8 cellular contexts compared by ENCODE assay signal in the genomic region with DNA sequence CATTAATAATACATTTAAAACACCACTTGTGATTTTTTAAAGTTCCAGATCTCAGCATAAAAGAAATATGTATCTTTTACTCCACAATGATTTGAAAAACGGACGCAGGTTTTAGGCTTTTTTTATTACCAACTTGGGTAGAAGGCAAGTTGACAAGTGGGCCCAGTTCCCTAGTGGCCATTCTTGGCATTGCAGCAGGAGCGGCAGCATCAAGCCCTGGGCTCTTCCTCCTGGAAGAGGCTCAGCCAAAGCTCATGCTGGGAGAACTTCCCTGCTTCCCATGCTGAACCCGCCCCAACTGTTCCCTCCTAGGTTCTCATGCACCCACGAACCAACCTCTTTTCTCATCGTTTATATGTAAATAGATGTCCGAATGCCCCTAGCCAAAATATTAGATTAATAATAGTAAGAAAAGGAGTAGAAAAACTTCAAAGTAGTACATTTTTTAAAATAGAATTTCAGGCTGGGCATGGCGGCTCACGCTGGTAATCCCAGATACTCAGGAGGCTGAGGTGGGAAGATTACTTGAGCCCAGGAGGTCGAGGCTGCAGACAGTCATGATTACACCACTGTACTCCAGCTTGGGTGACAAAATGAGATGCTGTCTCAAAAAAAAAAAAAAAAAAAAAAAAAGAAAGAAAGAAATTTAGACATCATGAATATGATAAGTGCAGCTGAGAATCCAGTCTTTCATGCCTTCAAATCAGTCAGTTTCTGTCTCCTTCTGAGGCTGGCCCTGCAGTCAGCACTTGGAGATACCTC. TPM values are rescaled to one million over a fixed set of nuclear protein-coding genes. Genes with fewer than 3 reads are reported as not detected.
DNase-seq lines count a peak whose midpoint lies in the region; ATAC-seq and TF ChIP-seq lines count a peak whose summit lies in the region.

No MANE protein-coding gene starts in this region.

- intact Hi-C loops in Caco-2 (cut with micrococcal nuclease; ENCODE audit: unreplicated experiment): no loop called here

- CTCF ChIA-PET in Caco-2 (lab: Charles Lee): interaction anchor here (0.5 kb wide), 1 partner anchor 99 kb away, joined by 3 read pairs; no protein-coding TSS in a partner anchor

- H3K36me3 ChIP-seq in Caco-2 (ENCODE audit: control insufficient read depth, insufficient read depth, low read length) (no peaks in the 10 kb centered on the region), thoracic aorta (no peaks in the 10 kb centered on the region)

- TF ChIP-seq CTCF in Caco-2 (IDR thresholded peaks at IDR 0.05; ENCODE audit: insufficient read depth in 1 of 2, low read depth in 1 of 2, low read length in 1 of 2, severe bottlenecking in 1 of 2, unreplicated experiment in 1 of 2): peak; percentile 64 to 81
- peak; percentile 41 for TF ChIP-seq CTCF in thoracic aorta (IDR thresholded peaks at IDR 0.05)

- H3K4me3 ChIP-seq in Caco-2 (ENCODE audit: low read depth, low read length) (no peak overlapping the region), thoracic aorta (no peak overlapping the region)

- ATAC-seq in GM21447 (IDR thresholded peaks at IDR 0.05; ENCODE audit: unreplicated experiment) (peak; percentile 7), thoracic aorta (ENCODE audit: insufficient number of reproducible peaks, low FRiP score, low read depth) (no peak), GM18858 (IDR thresholded peaks at IDR 0.05; ENCODE audit: unreplicated experiment) (no peak)
- ATAC-seq in activated naive CD4-positive, alpha-beta T cell treated with anti-CD3 and anti-CD28 coated beads, Interleukin-2, amount 50 U/mL, for 72 hours: no peak

- no peaks in the 10 kb centered on the region for H3K4me1 Mint-ChIP-seq in Caco-2 (ENCODE audit: low read depth, unreplicated experiment)

- no peaks in the 10 kb centered on the region for H3K9me3 ChIP-seq in Caco-2
- H3K9me3 ChIP-seq in thoracic aorta: no peaks in the 10 kb centered on the region

- no peak overlapping the region for H3K4me3 Mint-ChIP-seq in Caco-2 (ENCODE audit: unreplicated experiment)

- H3K27me3 ChIP-seq in Caco-2 (replicated peaks; ENCODE audit: control insufficient read depth, insufficient read depth, low read length) (no peaks in the 10 kb centered on the region), thoracic aorta (replicated peaks; ENCODE audit: insufficient read depth) (no peaks in the 10 kb centered on the region)

- H3K36me3 Mint-ChIP-seq in Caco-2 (ENCODE audit: insufficient read depth, unreplicated experiment): no peaks in the 10 kb centered on the region
- H3K36me3 Mint-ChIP-seq in activated naive CD4-positive, alpha-beta T cell treated with anti-CD3 and anti-CD28 coated beads, Interleukin-2, amount 50 U/mL, for 72 hours: no peaks in the 10 kb centered on the region

- no peaks in the 10 kb centered on the region for H3K4me1 ChIP-seq in Caco-2
- no peaks in the 10 kb centered on the region for H3K4me1 ChIP-seq in thoracic aorta (ENCODE audit: control insufficient read depth in 1 of 2, low read depth in 2 of 2)

- H3K27me3 Mint-ChIP-seq in Caco-2 (ENCODE audit: insufficient read depth, unreplicated experiment): peaks cover under 1% of the 10 kb centered on the region

- POLR2A ChIA-PET in Caco-2 (lab: Charles Lee): no interaction called here

- no TSS peak for BruUV-seq in Caco-2 (replicated peaks; lab: Mats Ljungman, UMichigan)

- H3K9me3 Mint-ChIP-seq in Caco-2 (ENCODE audit: unreplicated experiment): no peaks in the 10 kb centered on the region
- peaks cover 0 to 4% of the 10 kb centered on the region in 2 donors for H3K9me3 Mint-ChIP-seq in activated naive CD4-positive, alpha-beta T cell treated with anti-CD3 and anti-CD28 coated beads, Interleukin-2, amount 50 U/mL, for 72 hours

- no peak overlapping the region for H3K27ac Mint-ChIP-seq in Caco-2 (ENCODE audit: unreplicated experiment)
- H3K27ac Mint-ChIP-seq in activated naive CD4-positive, alpha-beta T cell treated with anti-CD3 and anti-CD28 coated beads, Interleukin-2, amount 50 U/mL, for 72 hours: peak overlapping the region; percentile 82 to 92

- DNase-seq in Caco-2 (peak; percentile 49 to 65), NCI-H82 (lab: John Stamatoyannopoulos, UW) (peak; percentile 81), islet precursor cell (peak; percentile 73), thoracic aorta (ENCODE audit: low spot score) (no peak), globus pallidus (ENCODE audit: low spot score) (no peak)
- DNase-seq in activated naive CD4-positive, alpha-beta T cell treated with anti-CD3 and anti-CD28 coated beads, Interleukin-2, amount 50 U/mL, for 72 hours (ENCODE audit: low spot score in 2 of 2): peak in 1 of 2 donors; percentile 61

- H3K27ac ChIP-seq in thoracic aorta: no peak overlapping the region

RNA-seq across cellular contexts. Expression of a gene that starts 18.2 kb away (rescaled TPM):
- 2.3 and 2.7 TPM in 2 replicates for total RNA-seq in Caco-2 (2022)
- 10 to 100 TPM; 23.8 to 54.9 TPM for total RNA-seq in activated naive CD4-positive, alpha-beta T cell treated with anti-CD3 and anti-CD28 coated beads, Interleukin-2, amount 50 U/mL, for 72 hours
- not detected for total RNA-seq in thoracic aorta

Comparison
In these comparisons a context has a peak if more than half of its experiments do, and no peak if none do; other contexts are left out.
1. DNase-seq: peak in Caco-2 (2 of 2), NCI-H82 (single experiment) and islet precursor cell (single experiment); none in thoracic aorta (single experiment) and globus pallidus (single experiment).